9 cellular contexts compared by ENCODE assay signal in the genomic region with DNA sequence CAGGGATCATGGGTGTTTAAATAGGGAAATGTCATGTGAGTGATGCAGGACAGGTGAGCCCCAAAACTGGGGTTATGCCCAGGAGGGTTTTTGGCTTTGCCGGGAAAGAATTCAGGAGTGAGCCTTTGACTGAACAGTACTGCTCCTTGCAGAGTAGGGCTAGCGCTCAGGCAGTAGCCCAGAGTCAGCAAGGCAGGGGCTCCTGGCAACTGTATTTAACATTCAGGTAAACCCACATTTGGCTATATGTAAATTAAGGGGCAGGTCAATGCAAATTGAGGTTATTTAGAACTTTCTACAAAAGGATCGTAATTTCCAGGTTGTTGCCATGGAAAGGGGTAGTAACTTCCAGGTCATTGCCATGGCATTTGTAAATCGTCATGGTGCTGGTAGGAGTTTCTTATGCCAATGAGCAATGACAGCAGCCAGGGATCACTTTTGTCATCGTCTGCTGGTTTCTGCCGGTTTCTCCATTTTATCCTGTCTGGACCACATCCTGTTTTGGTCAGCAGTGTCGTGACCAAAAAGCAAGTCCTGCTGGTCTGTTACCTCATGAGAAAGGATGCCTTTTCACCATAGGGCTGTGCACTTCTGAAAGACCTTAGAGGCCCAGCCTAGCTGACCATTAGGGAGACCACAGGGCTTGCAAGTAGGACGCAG. TPM values are rescaled to one million over a fixed set of nuclear protein-coding genes. Genes with fewer than 3 reads are reported as not detected.
A peak's percentile ranks its signal among the peaks of the same experiment; 100 is the strongest.
DNase-seq lines count a peak whose midpoint lies in the region; ATAC-seq and TF ChIP-seq lines count a peak whose summit lies in the region.
"Had no signal": no experiment of that assay in that cellular context is flagged by ENCODE, and none has a peak within 500 bp of the region (broad histone marks: within the 10 kb centered on the region; RNA-seq: fewer than 3 reads in every experiment).

No MANE protein-coding gene starts in this region.

- peaks cover 18 to 24% (median 20%) of the 10 kb centered on the region in 4 donors for H3K4me1 Mint-ChIP-seq in CD4-positive, alpha-beta memory T cell
- H3K4me1 Mint-ChIP-seq in activated CD8-positive, alpha-beta T cell treated with anti-CD3 and anti-CD28 coated beads, Interleukin-2, amount 10 ng/mL, durations not matched to agents 7 days and 5 days (ENCODE audit: low read depth), result peaks cover 19% of the 10 kb centered on the region
- no peaks in the 10 kb centered on the region for H3K4me1 Mint-ChIP-seq in type B pancreatic cell (ENCODE audit: unreplicated experiment)

- peak overlapping the region in 6 of 8 donors; percentile 17 to 72 (median 44) for H3K4me3 Mint-ChIP-seq in CD4-positive, alpha-beta memory T cell
- H3K4me3 Mint-ChIP-seq in activated CD8-positive, alpha-beta T cell treated with anti-CD3 and anti-CD28 coated beads, Interleukin-2, amount 10 ng/mL, durations not matched to agents 7 days and 5 days, result peak overlapping the region; percentile 4
- H3K4me3 Mint-ChIP-seq in type B pancreatic cell, result no peak overlapping the region

- H3K9me3 ChIP-seq in CD4-positive, alpha-beta memory T cell (ENCODE audit: control insufficient read depth in 1 of 2, low read length in 2 of 2), result peaks cover 0 to 18% of the 10 kb centered on the region in 2 donors
- H3K9me3 ChIP-seq in lower lobe of right lung (peaks cover 30% of the 10 kb centered on the region), stomach (peaks cover 3 to 34% (median 29%) of the 10 kb centered on the region in 4 donors)

- H3K27ac ChIP-seq in CD4-positive, alpha-beta memory T cell (ENCODE audit: low read depth, low read length), result no peak overlapping the region
- H3K27ac ChIP-seq in lower lobe of right lung, result no peak overlapping the region
- H3K27ac ChIP-seq in stomach, result no peak overlapping the region

- DNase-seq in CD4-positive, alpha-beta memory T cell, result peak; percentile 37 to 87 (median 55)
- peak; percentile 48 to 57 for DNase-seq in Kasumi-1 (lab: John Stamatoyannopoulos, UW)
- DNase-seq in activated CD8-positive, alpha-beta T cell treated with anti-CD3 and anti-CD28 coated beads, Interleukin-2, amount 10 ng/mL, durations not matched to agents 7 days and 5 days, result peak; percentile 70
- DNase-seq in lower lobe of right lung, result peak; percentile 46
- no peak for DNase-seq in stomach
- no peak for DNase-seq in dedifferentiated amniotic fluid mesenchymal stem cell (ENCODE audit: extremely low spot score)
- no peak for DNase-seq in type B pancreatic cell (ENCODE audit: extremely low spot score, unreplicated experiment)
- DNase-seq: NCI-H510A had no signal

- CTCF ChIA-PET in CD4-positive, alpha-beta memory T cell (lab: Charles Lee; ENCODE audit: partially characterized antibody), result interaction anchor here (1.4 to 2.4 kb wide), 2 partner anchors 18 to 24 kb away, joined by 3 to 15 read pairs; no protein-coding TSS in a partner anchor
- CTCF ChIA-PET in activated CD8-positive, alpha-beta T cell treated with anti-CD3 and anti-CD28 coated beads, Interleukin-2, amount 10 ng/mL, durations not matched to agents 7 days and 5 days (lab: Charles Lee), result interaction anchor here (6.3 kb wide), 1 partner anchor 17 kb away, joined by 35 read pairs; no protein-coding TSS in a partner anchor

- ATAC-seq in activated CD8-positive, alpha-beta T cell treated with anti-CD3 and anti-CD28 coated beads, Interleukin-2, amount 10 ng/mL, durations not matched to agents 7 days and 5 days, result peak; percentile 72
- ATAC-seq in lower lobe of right lung (peak; percentile 57 to 80), HG02938 (IDR thresholded peaks at IDR 0.05; ENCODE audit: unreplicated experiment) (no peak)

- H3K9me3 Mint-ChIP-seq in CD4-positive, alpha-beta memory T cell, result peaks cover 0 to 49% (median 33%) of the 10 kb centered on the region in 8 donors
- peaks cover 28% of the 10 kb centered on the region for H3K9me3 Mint-ChIP-seq in activated CD8-positive, alpha-beta T cell treated with anti-CD3 and anti-CD28 coated beads, Interleukin-2, amount 10 ng/mL, durations not matched to agents 7 days and 5 days (ENCODE audit: insufficient read depth)
- H3K9me3 Mint-ChIP-seq in type B pancreatic cell, result peaks cover 4% of the 10 kb centered on the region

- intact Hi-C loops in CD4-positive, alpha-beta memory T cell (cut with micrococcal nuclease), result no loop called here
- intact Hi-C loops in lower lobe of right lung (cut with DNase I) (no loop called here), stomach (cut with DNase I; ENCODE audit: low total_unique reads) (no loop called here)

- no peaks in the 10 kb centered on the region for H3K27me3 ChIP-seq in CD4-positive, alpha-beta memory T cell (ENCODE audit: insufficient read depth, low read length)
- H3K27me3 ChIP-seq in lower lobe of right lung (ENCODE audit: low read depth) (no peaks in the 10 kb centered on the region), stomach (no peaks in the 10 kb centered on the region)

- H3K27me3 Mint-ChIP-seq in CD4-positive, alpha-beta memory T cell, result no peaks in the 10 kb centered on the region
- H3K27me3 Mint-ChIP-seq in activated CD8-positive, alpha-beta T cell treated with anti-CD3 and anti-CD28 coated beads, Interleukin-2, amount 10 ng/mL, durations not matched to agents 7 days and 5 days (ENCODE audit: low read depth), result no peaks in the 10 kb centered on the region
- H3K27me3 Mint-ChIP-seq in type B pancreatic cell, result no peaks in the 10 kb centered on the region

- H3K36me3 ChIP-seq in CD4-positive, alpha-beta memory T cell (ENCODE audit: insufficient read depth, low read length), result peaks cover 4% of the 10 kb centered on the region
- H3K36me3 ChIP-seq in lower lobe of right lung (peaks cover 30% of the 10 kb centered on the region), stomach (peaks cover 6 to 60% (median 42%) of the 10 kb centered on the region in 4 donors)

- no peak for TF ChIP-seq POLR2A in stomach (IDR thresholded peaks at IDR 0.05)

- H3K36me3 Mint-ChIP-seq in CD4-positive, alpha-beta memory T cell, result peaks cover 74% of the 10 kb centered on the region in 2 donors
- peaks cover 73% of the 10 kb centered on the region for H3K36me3 Mint-ChIP-seq in activated CD8-positive, alpha-beta T cell treated with anti-CD3 and anti-CD28 coated beads, Interleukin-2, amount 10 ng/mL, durations not matched to agents 7 days and 5 days (ENCODE audit: low read depth)
- H3K36me3 Mint-ChIP-seq in type B pancreatic cell, result peaks cover 54% of the 10 kb centered on the region

- H3K4me3 ChIP-seq in CD4-positive, alpha-beta memory T cell (ENCODE audit: low read length in 2 of 2), result no peak overlapping the region
- H3K4me3 ChIP-seq in lower lobe of right lung, result no peak overlapping the region
- no peak overlapping the region for H3K4me3 ChIP-seq in stomach

- peak overlapping the region; percentile 65 to 89 (median 81) for H3K27ac Mint-ChIP-seq in CD4-positive, alpha-beta memory T cell
- peak overlapping the region; percentile 54 for H3K27ac Mint-ChIP-seq in activated CD8-positive, alpha-beta T cell treated with anti-CD3 and anti-CD28 coated beads, Interleukin-2, amount 10 ng/mL, durations not matched to agents 7 days and 5 days
- no peak overlapping the region for H3K27ac Mint-ChIP-seq in type B pancreatic cell

- TF ChIP-seq CTCF in lower lobe of right lung (IDR thresholded peaks at IDR 0.05) (no peak), stomach (IDR thresholded peaks at IDR 0.05) (no peak), type B pancreatic cell (conservative IDR thresholded peaks at IDR 0.05) (no peak)

- POLR2A ChIA-PET in CD4-positive, alpha-beta memory T cell (lab: Charles Lee; ENCODE audit: partially characterized antibody), result interaction anchor here (1.0 kb wide), 1 partner anchor 24 kb away, joined by 5 read pairs; a partner anchor contains a TSS
- POLR2A ChIA-PET in activated CD8-positive, alpha-beta T cell treated with anti-CD3 and anti-CD28 coated beads, Interleukin-2, amount 10 ng/mL, durations not matched to agents 7 days and 5 days (lab: Charles Lee), result no interaction called here

- no peak for TF ChIP-seq EP300 in stomach (IDR thresholded peaks at IDR 0.05)

- H3K4me1 ChIP-seq in CD4-positive, alpha-beta memory T cell (ENCODE audit: insufficient read depth, low read length), result peaks cover 11% of the 10 kb centered on the region
- H3K4me1 ChIP-seq in lower lobe of right lung (no peaks in the 10 kb centered on the region), stomach (peaks cover 0 to 33% (median 2%) of the 10 kb centered on the region in 4 donors)

- 79 to 88% (median 86%) methylated on average over 8 of the region's 8 CpGs for WGBS in stomach, 5 donors

RNA-seq across cellular contexts. Expression of a gene that starts 24.3 kb away (rescaled TPM):
- total RNA-seq in CD4-positive, alpha-beta memory T cell, result 10 to 100 TPM; 21.3 to 25.6 TPM
- 100 to 1,000 TPM in 1 of 2 donors, 10 to 100 TPM in 1; 62.9 to 136 TPM for polyA plus RNA-seq in CD4-positive, alpha-beta memory T cell
- total RNA-seq in activated CD8-positive, alpha-beta T cell treated with anti-CD3 and anti-CD28 coated beads, Interleukin-2, amount 10 ng/mL, durations not matched to agents 7 days and 5 days, result 10 to 100 TPM; 37.0 to 41.3 TPM
- total RNA-seq in lower lobe of right lung (37.4 TPM), stomach (10 to 100 TPM in 2 of 5 donors, 1 to 10 TPM in 1, not detected in 2; 5.7 to 31.0 (median 17.9) TPM), type B pancreatic cell (ENCODE audit: low replicate concordance) (22.7 and 27.6 TPM in 2 replicates)
- polyA plus RNA-seq in stomach, result 100 to 1,000 TPM in 1 of 3 donors, 10 to 100 TPM in 2; 65.1 to 101 (median 86.7) TPM

Comparison
In these comparisons a context has a peak if more than half of its experiments do, and no peak if none do; other contexts are left out.
1. DNase-seq: peak in CD4-positive, alpha-beta memory T cell (5 of 5), Kasumi-1 (2 of 2), activated CD8-positive, alpha-beta T cell treated with anti-CD3 and anti-CD28 coated beads, Interleukin-2, amount 10 ng/mL, durations not matched to agents 7 days and 5 days (single experiment) and lower lobe of right lung (single experiment); none in stomach (single experiment), dedifferentiated amniotic fluid mesenchymal stem cell (single experiment) and type B pancreatic cell (single experiment).